Comparison of ENCODE assay signal across 9 cellular contexts in the genomic region with DNA sequence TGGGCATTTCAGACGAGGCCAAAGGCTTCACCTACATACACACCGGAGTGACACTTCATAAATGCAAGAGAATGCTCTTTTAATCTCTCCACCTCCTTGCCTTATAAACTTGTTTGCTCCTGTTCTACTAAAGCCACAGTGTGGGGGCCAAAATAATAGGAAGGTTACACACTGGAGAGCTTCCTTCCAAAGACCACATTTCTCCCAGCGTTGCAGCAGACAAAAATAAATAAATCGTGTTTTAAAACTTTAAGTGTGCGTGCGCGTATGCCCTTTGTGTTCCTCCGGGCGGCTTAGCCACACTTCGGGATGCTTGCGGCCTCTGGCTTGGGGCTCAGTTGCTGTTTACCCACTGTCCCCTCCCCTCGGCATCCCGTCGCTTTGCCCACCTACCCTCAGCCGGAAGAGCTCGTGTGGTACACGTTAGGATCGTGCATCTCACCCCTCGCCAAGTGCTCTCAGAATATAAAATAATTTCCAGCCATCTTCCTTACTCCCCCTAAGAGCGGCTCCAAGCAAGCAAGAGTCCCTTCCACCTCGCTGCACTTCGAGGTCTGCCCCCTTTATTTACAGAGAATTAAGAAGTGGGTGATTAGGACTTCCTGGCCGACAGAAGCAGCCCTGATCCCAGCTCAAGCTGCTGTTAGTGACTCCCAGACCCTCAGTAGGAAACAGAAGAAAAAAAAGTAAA. TPM values are rescaled to one million over a fixed set of nuclear protein-coding genes. Genes with fewer than 3 reads are reported as not detected.
DNase-seq lines count a peak whose midpoint lies in the region; ATAC-seq and TF ChIP-seq lines count a peak whose summit lies in the region.
"Had no signal": no experiment of that assay in that cellular context is flagged by ENCODE, and none has a peak within 500 bp of the region (broad histone marks: within the 10 kb centered on the region; RNA-seq: fewer than 3 reads in every experiment).

No MANE protein-coding gene starts in this region.

- no peak overlapping the region for H3K4me3 ChIP-seq in A673 (ENCODE audit: low read depth, low read length, poor library complexity, severe bottlenecking)
- peak overlapping the region; percentile 30 for H3K4me3 ChIP-seq in colonic mucosa
- peak overlapping the region; percentile 86 to 91 for H3K4me3 ChIP-seq in muscle layer of colon (ENCODE audit: low read depth in 1 of 2, low read length in 2 of 2)

- ATAC-seq in HG02588 (IDR thresholded peaks at IDR 0.05; ENCODE audit: unreplicated experiment) (no peak), HG03521 (IDR thresholded peaks at IDR 0.05; ENCODE audit: unreplicated experiment) (no peak)

- H3K36me3 ChIP-seq in A673 (ENCODE audit: insufficient read depth, low read length, poor library complexity, severe bottlenecking) (no peaks in the 10 kb centered on the region), colonic mucosa (no peaks in the 10 kb centered on the region), muscle layer of colon (ENCODE audit: insufficient read depth, low read length) (peaks cover 33% of the 10 kb centered on the region)
- H3K36me3 ChIP-seq: neutrophil had no signal

- no peak for DNase-seq in A673 (ENCODE audit: low spot score)
- DNase-seq in HT1080 (ENCODE audit: low read depth): peak; percentile 34
- no peak for DNase-seq in colonic mucosa
- no peak for DNase-seq in DMS53 treated with DMSO at 0.1 percent for 48 hours (lab: John Stamatoyannopoulos, UW; ENCODE audit: unreplicated experiment)
- no peak for DNase-seq in DMS53 (lab: John Stamatoyannopoulos, UW)

- TF ChIP-seq CTCF in A673 (conservative IDR thresholded peaks at IDR 0.05; ENCODE audit: low read depth, low read length) (no peak), colonic mucosa (IDR thresholded peaks at IDR 0.05) (no peak)

- BruUV-seq in A673 (replicated peaks; lab: Mats Ljungman, UMichigan): TSS peak; percentile 22

- H3K27ac ChIP-seq in A673 (ENCODE audit: low read depth, low read length, poor library complexity, severe bottlenecking): no peak overlapping the region
- H3K27ac ChIP-seq in colonic mucosa: peak overlapping the region; percentile 55
- H3K27ac ChIP-seq in muscle layer of colon (ENCODE audit: low read depth, low read length): peak overlapping the region; percentile 96
- H3K27ac ChIP-seq: neutrophil had no signal

- no peaks in the 10 kb centered on the region for H3K9me3 ChIP-seq in A673 (ENCODE audit: low read depth, low read length, poor library complexity, severe bottlenecking)
- no peaks in the 10 kb centered on the region for H3K9me3 ChIP-seq in colonic mucosa
- H3K9me3 ChIP-seq in muscle layer of colon (ENCODE audit: low read length): no peaks in the 10 kb centered on the region
- H3K9me3 ChIP-seq: neutrophil had no signal

- CTCF ChIA-PET in A673 (lab: Charles Lee): no interaction called here

- POLR2A ChIA-PET in A673 (lab: Charles Lee; ENCODE audit: low non-redundant PET): no interaction called here

- no peaks in the 10 kb centered on the region for H3K27me3 ChIP-seq in A673 (replicated peaks; ENCODE audit: insufficient read depth, low read depth, low read length, poor library complexity)
- peaks cover 40% of the 10 kb centered on the region for H3K27me3 ChIP-seq in colonic mucosa
- no peaks in the 10 kb centered on the region for H3K27me3 ChIP-seq in muscle layer of colon (ENCODE audit: control insufficient read depth in 1 of 2, insufficient read depth in 2 of 2, low read length in 2 of 2)

- H3K9ac ChIP-seq in colonic mucosa (ENCODE audit: low read depth in 2 of 2, low read length in 2 of 2): peak overlapping the region; percentile 28 to 48
- H3K9ac ChIP-seq in muscle layer of colon (ENCODE audit: low read length): peak overlapping the region; percentile 90

- intact Hi-C loops in A673 (cut with micrococcal nuclease; ENCODE audit: unreplicated experiment) (no loop called here), colonic mucosa (cut with DNase I) (no loop called here)

- no peaks in the 10 kb centered on the region for H3K4me1 ChIP-seq in A673 (ENCODE audit: insufficient read depth, low read length, poor library complexity, severe bottlenecking)
- no peaks in the 10 kb centered on the region for H3K4me1 ChIP-seq in colonic mucosa
- peaks cover 14% of the 10 kb centered on the region for H3K4me1 ChIP-seq in muscle layer of colon (ENCODE audit: insufficient read depth, low read length)

RNA-seq across cellular contexts. Expression of gene MEIS2, which starts 3.3 kb away (rescaled TPM):
- total RNA-seq in A673 (2021) (9.3 and 11.7 TPM in 2 replicates), colonic mucosa (1 to 10 TPM; 1.7 to 7.6 TPM)
- 17.1 and 31.0 TPM in 2 replicates for total RNA-seq in HT1080 (2014; rRNA removed; shearing (Covaris generic))
- polyA plus RNA-seq in HT1080 (2015; cell fraction: cytosol; rRNA removed): 13.7 and 15.0 TPM in 2 replicates
- polyA plus RNA-seq in HT1080 (2015; cell fraction: nucleus; rRNA removed): 18.0 and 19.6 TPM in 2 replicates
